2 cellular contexts compared by ENCODE assay signal in genomic region chr11:111405551-111405950, GRCh38.
TF ChIP-seq lines count a peak whose summit lies in the region.

No MANE protein-coding gene starts in this region.

TF ChIP-seq in HepG2, 621 proteins besides CTCF, POLR2A, EP300 and RAD21:
- TF ChIP-seq ZNF768 (CRISPR knock-in tag; IDR thresholded peaks at IDR 0.05) (peak; percentile 65; the same call in 1 of the 2 replicates), ZNF3 (CRISPR knock-in tag; IDR thresholded peaks at IDR 0.05) (no peak)
TF ChIP-seq in HepG2: peak in this region for 1.

TF ChIP-seq in GM12878, 131 proteins besides CTCF, POLR2A, EP300 and RAD21:
- TF ChIP-seq ZNF217 (IDR thresholded peaks at IDR 0.05) = 0 out of 2 replicates have a peak, but pooled peaks have one; percentile 24
- no peak for TF ChIP-seq ZNF24 (IDR thresholded peaks at IDR 0.05)
